9 cellular contexts compared by ENCODE assay signal in the genomic region with DNA sequence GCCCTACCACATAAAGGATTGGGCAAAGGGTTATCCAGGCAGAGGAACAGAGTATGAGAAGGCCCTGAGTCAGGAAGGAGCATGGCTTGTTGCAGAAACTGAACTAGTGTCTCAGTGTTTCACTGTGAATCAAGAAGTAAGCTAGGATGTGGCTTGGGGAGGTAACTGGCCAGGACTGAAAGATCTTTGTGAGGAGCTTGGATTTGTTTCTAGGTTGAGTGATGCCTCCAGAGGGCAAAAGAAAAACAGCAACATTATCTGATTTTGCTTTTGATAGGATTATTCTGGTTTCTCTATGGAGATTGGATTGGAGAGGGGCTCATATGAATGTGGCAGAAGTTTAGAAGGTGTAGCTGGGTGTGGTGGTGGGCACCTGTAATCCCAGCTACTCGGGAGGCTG.
DNase-seq lines count a peak whose midpoint lies in the region; ATAC-seq and TF ChIP-seq lines count a peak whose summit lies in the region.
"Had no signal": no experiment of that assay in that cellular context is flagged by ENCODE, and none has a peak within 500 bp of the region (broad histone marks: within the 10 kb centered on the region; RNA-seq: fewer than 3 reads in every experiment).

No MANE protein-coding gene starts in this region.

- H3K4me2 ChIP-seq in osteoblast (ENCODE audit: insufficient read depth, low read length): no peak overlapping the region

- ATAC-seq in HG03159 (IDR thresholded peaks at IDR 0.05; ENCODE audit: unreplicated experiment) (peak; percentile 56), WTC11 (peak; percentile 55), HG02852 (IDR thresholded peaks at IDR 0.05; ENCODE audit: unreplicated experiment) (no peak), HG03571 (IDR thresholded peaks at IDR 0.05; ENCODE audit: unreplicated experiment) (no peak)

- H3K4me1 Mint-ChIP-seq in WTC11: peaks cover 18% of the 10 kb centered on the region
- H3K4me1 Mint-ChIP-seq in activated CD4-positive, alpha-beta memory T cell treated with anti-CD3 and anti-CD28 coated beads, Interleukin-2, amount 10 ng/mL, durations not matched to agents 7 days and 5 days: peaks cover 1% of the 10 kb centered on the region

- H2AFZ ChIP-seq in osteoblast (ENCODE audit: low read length): peak overlapping the region; percentile 49

- H3K27me3 ChIP-seq in osteoblast (ENCODE audit: insufficient read depth, low read length): no peaks in the 10 kb centered on the region

- DNase-seq in WTC11 (ENCODE audit: low spot score) (no peak), osteoblast (ENCODE audit: insufficient read length, low spot score, missing footprints) (no peak), COR-L47 (lab: John Stamatoyannopoulos, UW) (no peak)
- DNase-seq in activated CD4-positive, alpha-beta memory T cell treated with anti-CD3 and anti-CD28 coated beads, Interleukin-2, amount 10 ng/mL, durations not matched to agents 7 days and 5 days: no peak
- DNase-seq: stimulated activated CD4-positive, alpha-beta T cell treated with anti-CD3 and anti-CD28 coated beads, Interleukin-4, amount 100 ng/mL, for 1 hour had no signal

- H3K27ac ChIP-seq in osteoblast (ENCODE audit: low read depth, low read length): no peak overlapping the region

- peaks cover 7% of the 10 kb centered on the region for H3K4me1 ChIP-seq in osteoblast (ENCODE audit: insufficient read depth, low read length)

- POLR2A ChIA-PET in WTC11 (lab: Charles Lee): no interaction called here
- POLR2A ChIA-PET in activated CD4-positive, alpha-beta memory T cell treated with anti-CD3 and anti-CD28 coated beads, Interleukin-2, amount 10 ng/mL, durations not matched to agents 7 days and 5 days (lab: Charles Lee): no interaction called here

- no peaks in the 10 kb centered on the region for H3K9me3 Mint-ChIP-seq in WTC11
- no peaks in the 10 kb centered on the region for H3K9me3 Mint-ChIP-seq in activated CD4-positive, alpha-beta memory T cell treated with anti-CD3 and anti-CD28 coated beads, Interleukin-2, amount 10 ng/mL, durations not matched to agents 7 days and 5 days

- no peaks in the 10 kb centered on the region for H3K36me3 ChIP-seq in osteoblast (ENCODE audit: insufficient read depth, low read length)

- no peaks in the 10 kb centered on the region for H4K20me1 ChIP-seq in osteoblast (ENCODE audit: insufficient read depth, low read length)

- H3K4me3 Mint-ChIP-seq in WTC11: no peak overlapping the region
- H3K4me3 Mint-ChIP-seq in activated CD4-positive, alpha-beta memory T cell treated with anti-CD3 and anti-CD28 coated beads, Interleukin-2, amount 10 ng/mL, durations not matched to agents 7 days and 5 days: no peak overlapping the region

- peak; percentile 35; the same call in 1 of the 2 replicates for TF ChIP-seq CTCF in GM12875 (IDR thresholded peaks at IDR 0.05; ENCODE audit: borderline replicate concordance, insufficient read depth, low read depth, low read length)
- no peak; the same call in 1 of the 2 replicates for TF ChIP-seq CTCF in WTC11 (IDR thresholded peaks at IDR 0.05)
- peak; percentile 51 for TF ChIP-seq CTCF in osteoblast (IDR thresholded peaks at IDR 0.05; ENCODE audit: extremely low read depth, low read depth, low read length)

- H3K27me3 Mint-ChIP-seq in WTC11 (ENCODE audit: low read depth): no peaks in the 10 kb centered on the region
- H3K27me3 Mint-ChIP-seq in activated CD4-positive, alpha-beta memory T cell treated with anti-CD3 and anti-CD28 coated beads, Interleukin-2, amount 10 ng/mL, durations not matched to agents 7 days and 5 days: no peaks in the 10 kb centered on the region

- no peaks in the 10 kb centered on the region for H3K79me2 ChIP-seq in osteoblast (ENCODE audit: insufficient read depth, low read length)

- no peaks in the 10 kb centered on the region for H3K36me3 Mint-ChIP-seq in WTC11
- H3K36me3 Mint-ChIP-seq in activated CD4-positive, alpha-beta memory T cell treated with anti-CD3 and anti-CD28 coated beads, Interleukin-2, amount 10 ng/mL, durations not matched to agents 7 days and 5 days (ENCODE audit: low read depth): no peaks in the 10 kb centered on the region

- H3K4me3 ChIP-seq in GM12875 (ENCODE audit: low read depth, low read length) (no peak overlapping the region), osteoblast (ENCODE audit: insufficient read depth, low read length) (no peak overlapping the region)

- CTCF ChIA-PET in WTC11 (lab: Charles Lee): interaction anchor here (0.6 to 2.3 kb wide), 30 partner anchors 9 to 651 kb away, joined by 3 to 19 read pairs (median 4); a partner anchor contains a TSS
- CTCF ChIA-PET in activated CD4-positive, alpha-beta memory T cell treated with anti-CD3 and anti-CD28 coated beads, Interleukin-2, amount 10 ng/mL, durations not matched to agents 7 days and 5 days (lab: Charles Lee): interaction anchor here (0.7 to 1.5 kb wide), 4 partner anchors 9 to 16 kb away, joined by 3 to 6 read pairs (median 4); no protein-coding TSS in a partner anchor

- H3K9me3 ChIP-seq in osteoblast (ENCODE audit: low read depth, low read length): no peaks in the 10 kb centered on the region

- no peak overlapping the region for H3K27ac Mint-ChIP-seq in WTC11
- H3K27ac Mint-ChIP-seq in activated CD4-positive, alpha-beta memory T cell treated with anti-CD3 and anti-CD28 coated beads, Interleukin-2, amount 10 ng/mL, durations not matched to agents 7 days and 5 days: no peak overlapping the region

TF ChIP-seq in WTC11, 78 proteins besides CTCF, POLR2A, EP300 and RAD21:
- TF ChIP-seq ZNF121 (CRISPR knock-in tag; IDR thresholded peaks at IDR 0.05): peak; percentile 63; the same call in 1 of the 2 replicates
- TF ChIP-seq, protein P1, sequence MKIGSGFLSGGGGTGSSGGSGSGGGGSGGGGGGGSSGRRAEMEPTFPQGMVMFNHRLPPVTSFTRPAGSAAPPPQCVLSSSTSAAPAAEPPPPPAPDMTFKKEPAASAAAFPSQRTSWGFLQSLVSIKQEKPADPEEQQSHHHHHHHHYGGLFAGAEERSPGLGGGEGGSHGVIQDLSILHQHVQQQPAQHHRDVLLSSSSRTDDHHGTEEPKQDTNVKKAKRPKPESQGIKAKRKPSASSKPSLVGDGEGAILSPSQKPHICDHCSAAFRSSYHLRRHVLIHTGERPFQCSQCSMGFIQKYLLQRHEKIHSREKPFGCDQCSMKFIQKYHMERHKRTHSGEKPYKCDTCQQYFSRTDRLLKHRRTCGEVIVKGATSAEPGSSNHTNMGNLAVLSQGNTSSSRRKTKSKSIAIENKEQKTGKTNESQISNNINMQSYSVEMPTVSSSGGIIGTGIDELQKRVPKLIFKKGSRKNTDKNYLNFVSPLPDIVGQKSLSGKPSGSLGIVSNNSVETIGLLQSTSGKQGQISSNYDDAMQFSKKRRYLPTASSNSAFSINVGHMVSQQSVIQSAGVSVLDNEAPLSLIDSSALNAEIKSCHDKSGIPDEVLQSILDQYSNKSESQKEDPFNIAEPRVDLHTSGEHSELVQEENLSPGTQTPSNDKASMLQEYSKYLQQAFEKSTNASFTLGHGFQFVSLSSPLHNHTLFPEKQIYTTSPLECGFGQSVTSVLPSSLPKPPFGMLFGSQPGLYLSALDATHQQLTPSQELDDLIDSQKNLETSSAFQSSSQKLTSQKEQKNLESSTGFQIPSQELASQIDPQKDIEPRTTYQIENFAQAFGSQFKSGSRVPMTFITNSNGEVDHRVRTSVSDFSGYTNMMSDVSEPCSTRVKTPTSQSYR (CRISPR knock-in tag; IDR thresholded peaks at IDR 0.05): no peak

Comparison
In these comparisons a context has a peak if more than half of its experiments do, and no peak if none do; other contexts are left out.
1. ATAC-seq: peak in HG03159 (single experiment) and WTC11 (single experiment); none in HG02852 (single experiment) and HG03571 (single experiment).